10 cellular contexts compared by ENCODE assay signal in genomic region chr19:10828981-10829821, GRCh38. TPM values are rescaled to one million over a fixed set of nuclear protein-coding genes. Genes with fewer than 3 reads are reported as not detected.
A peak's percentile ranks its signal among the peaks of the same experiment; 100 is the strongest.
DNase-seq lines count a peak whose midpoint lies in the region; ATAC-seq and TF ChIP-seq lines count a peak whose summit lies in the region.
"Had no signal": no experiment of that assay in that cellular context is flagged by ENCODE, and none has a peak within 500 bp of the region (broad histone marks: within the 10 kb centered on the region; RNA-seq: fewer than 3 reads in every experiment).

No MANE protein-coding gene starts in this region.

- no peaks in the 10 kb centered on the region for H3K36me3 ChIP-seq in hepatocyte (replicated peaks; ENCODE audit: insufficient read depth, low read depth)
- peaks cover 39% of the 10 kb centered on the region for H3K36me3 ChIP-seq in CD4-positive, alpha-beta memory T cell (ENCODE audit: insufficient read depth, low read length)
- H3K36me3 ChIP-seq: uterus had no signal

- no peaks in the 10 kb centered on the region for H3K4me1 ChIP-seq in hepatocyte (ENCODE audit: insufficient read depth)
- no peaks in the 10 kb centered on the region for H3K4me1 ChIP-seq in CD4-positive, alpha-beta memory T cell (ENCODE audit: insufficient read depth, low read length)
- H3K4me1 ChIP-seq: uterus had no signal

- H3K27ac ChIP-seq in hepatocyte = no peak overlapping the region
- H3K27ac ChIP-seq in CD4-positive, alpha-beta memory T cell (ENCODE audit: low read depth, low read length) = no peak overlapping the region
- H3K27ac ChIP-seq: KMS-11, uterus had no signal

- H4K20me1 ChIP-seq in hepatocyte (ENCODE audit: insufficient read depth, poor library complexity, severe bottlenecking) = no peaks in the 10 kb centered on the region

- no peaks in the 10 kb centered on the region for H3K9me3 Mint-ChIP-seq in central memory CD8-positive, alpha-beta T cell
- H3K9me3 Mint-ChIP-seq in neural crest cell = no peaks in the 10 kb centered on the region
- no peaks in the 10 kb centered on the region for H3K9me3 Mint-ChIP-seq in CD4-positive, alpha-beta memory T cell

- H3K36me3 Mint-ChIP-seq in central memory CD8-positive, alpha-beta T cell (ENCODE audit: insufficient read depth) = peaks cover 64% of the 10 kb centered on the region
- peaks cover 2% of the 10 kb centered on the region for H3K36me3 Mint-ChIP-seq in neural crest cell (ENCODE audit: low read depth)
- H3K36me3 Mint-ChIP-seq in CD4-positive, alpha-beta memory T cell = peaks cover 14 to 54% of the 10 kb centered on the region in 2 donors

- CTCF ChIA-PET in CD4-positive, alpha-beta memory T cell (lab: Charles Lee; ENCODE audit: partially characterized antibody) = interaction anchor here (1.9 kb wide), 2 partner anchors 35 to 112 kb away, joined by 6 to 7 read pairs; partner anchors contain the start of gene DNM2

- no peaks in the 10 kb centered on the region for H3K9me2 ChIP-seq in hepatocyte (replicated peaks; ENCODE audit: insufficient read depth)

- POLR2A ChIA-PET in CD4-positive, alpha-beta memory T cell (lab: Charles Lee; ENCODE audit: partially characterized antibody) = interaction anchor here (0.7 to 0.8 kb wide), 3 partner anchors 97 to 966 kb away, joined by 3 to 5 read pairs (median 4); partner anchors contain the start of gene DNM2

- H3K27me3 ChIP-seq in hepatocyte = no peaks in the 10 kb centered on the region
- H3K27me3 ChIP-seq in CD4-positive, alpha-beta memory T cell (ENCODE audit: insufficient read depth, low read length) = no peaks in the 10 kb centered on the region
- H3K27me3 ChIP-seq: uterus had no signal

- H3K4me2 ChIP-seq in hepatocyte = no peak overlapping the region
- H3K4me2 ChIP-seq: KMS-11 had no signal

- H3K79me2 ChIP-seq in hepatocyte = no peaks in the 10 kb centered on the region

- intact Hi-C loops in CD4-positive, alpha-beta memory T cell (cut with micrococcal nuclease) = no loop called here

- peak; percentile 17 for TF ChIP-seq CTCF in neural crest cell (conservative IDR thresholded peaks at IDR 0.05)
- no peak for TF ChIP-seq CTCF in hepatocyte (IDR thresholded peaks at IDR 0.05; ENCODE audit: poor library complexity)

- no peak overlapping the region for H2AFZ ChIP-seq in hepatocyte

- H3K4me1 Mint-ChIP-seq in central memory CD8-positive, alpha-beta T cell = no peaks in the 10 kb centered on the region
- H3K4me1 Mint-ChIP-seq in neural crest cell = no peaks in the 10 kb centered on the region
- no peaks in the 10 kb centered on the region for H3K4me1 Mint-ChIP-seq in CD4-positive, alpha-beta memory T cell

- H3K9me3 ChIP-seq in hepatocyte (ENCODE audit: low read depth) = no peaks in the 10 kb centered on the region
- H3K9me3 ChIP-seq in CD4-positive, alpha-beta memory T cell (ENCODE audit: control insufficient read depth in 1 of 2, low read length in 2 of 2) = no peaks in the 10 kb centered on the region
- H3K9me3 ChIP-seq: uterus had no signal

- DNase-seq in NCI-H82 (lab: John Stamatoyannopoulos, UW) = peak; percentile 33
- DNase-seq in NCI-H82 treated with DMSO at 0.1 percent for 48 hours (lab: John Stamatoyannopoulos, UW; ENCODE audit: unreplicated experiment) = no peak
- DNase-seq in Kasumi-1 (lab: John Stamatoyannopoulos, UW) = peak; percentile 22 to 35
- DNase-seq in central memory CD8-positive, alpha-beta T cell (ENCODE audit: low spot score in 2 of 2) = no peak
- DNase-seq in neural crest cell (ENCODE audit: low read depth, low spot score) = no peak
- no peak for DNase-seq in hepatocyte (ENCODE audit: low spot score)
- DNase-seq in CD4-positive, alpha-beta memory T cell = no peak
- no peak for DNase-seq in activated naive CD4-positive, alpha-beta T cell treated with Interleukin-2 at 50 U/mL for 16 hours
- DNase-seq: uterus had no signal

- H3K27me3 Mint-ChIP-seq in central memory CD8-positive, alpha-beta T cell = no peaks in the 10 kb centered on the region
- H3K27me3 Mint-ChIP-seq in neural crest cell (ENCODE audit: low read depth) = no peaks in the 10 kb centered on the region
- no peaks in the 10 kb centered on the region for H3K27me3 Mint-ChIP-seq in CD4-positive, alpha-beta memory T cell

- H3K27ac Mint-ChIP-seq in central memory CD8-positive, alpha-beta T cell (ENCODE audit: low read depth) = peak overlapping the region; percentile 51
- no peak overlapping the region for H3K27ac Mint-ChIP-seq in neural crest cell (ENCODE audit: unreplicated experiment)
- peak overlapping the region in 2 of 7 donors; percentile 46 to 48 for H3K27ac Mint-ChIP-seq in CD4-positive, alpha-beta memory T cell

- no peak overlapping the region for H3K4me3 Mint-ChIP-seq in central memory CD8-positive, alpha-beta T cell
- no peak overlapping the region for H3K4me3 Mint-ChIP-seq in neural crest cell
- H3K4me3 Mint-ChIP-seq in CD4-positive, alpha-beta memory T cell = no peak overlapping the region

- WGBS in hepatocyte (ENCODE audit: low lambda C conversion rate, missing lambda C conversion rate) = 96% methylated on average over 25 of the region's 26 CpGs

- ATAC-seq in central memory CD8-positive, alpha-beta T cell (replicated peaks; ENCODE audit: extremely low read depth, poor library complexity, severe bottlenecking) = no peak

- no peak overlapping the region for H3K4me3 ChIP-seq in hepatocyte
- H3K4me3 ChIP-seq in CD4-positive, alpha-beta memory T cell (ENCODE audit: low read length in 2 of 2) = no peak overlapping the region
- H3K4me3 ChIP-seq: uterus had no signal

RNA-seq across cellular contexts. Expression of gene TMED1, which starts 6.8 kb away (rescaled TPM):
- total RNA-seq in neural crest cell (27.9 and 30.9 TPM in 2 replicates), hepatocyte (63.2 and 65.0 TPM in 2 replicates)
- polyA plus RNA-seq in hepatocyte = 93.1 and 95.4 TPM in 2 replicates
- total RNA-seq in CD4-positive, alpha-beta memory T cell = 10 to 100 TPM in 1 of 2 experiments, 1 to 10 TPM in 1; 9.0 to 10.9 TPM
- polyA plus RNA-seq in CD4-positive, alpha-beta memory T cell = 10 to 100 TPM; 24.7 to 24.9 TPM

RNA-seq across cellular contexts. Expression of gene C19orf38, which starts 19.0 kb away (rescaled TPM):
- not detected in 2 replicates for total RNA-seq in neural crest cell
- 3.4 and 3.7 TPM in 2 replicates for total RNA-seq in hepatocyte
- 0.56 and 1.5 TPM in 2 replicates for polyA plus RNA-seq in hepatocyte
- total RNA-seq in CD4-positive, alpha-beta memory T cell = under 1 TPM; 0.36 to 0.49 TPM
- under 1 TPM in 1 of 2 donors, not detected in 1; 0.21 TPM for polyA plus RNA-seq in CD4-positive, alpha-beta memory T cell

RNA-seq across cellular contexts. Expression of gene CARM1, which starts 42.2 kb away (rescaled TPM):
- total RNA-seq in neural crest cell = 99.6 and 106 TPM in 2 replicates
- total RNA-seq in hepatocyte = 27.5 and 34.3 TPM in 2 replicates
- polyA plus RNA-seq in hepatocyte = 45.1 and 45.7 TPM in 2 replicates
- total RNA-seq in CD4-positive, alpha-beta memory T cell = 10 to 100 TPM; 25.2 to 26.5 TPM
- polyA plus RNA-seq in CD4-positive, alpha-beta memory T cell = 1 to 10 TPM in 1 of 2 donors, under 1 TPM in 1; 0.71 to 1.8 TPM

Comparison
In these comparisons a context has a peak if more than half of its experiments do, and no peak if none do; other contexts are left out.
1. DNase-seq: peak in NCI-H82 (single experiment) and Kasumi-1 (2 of 2); none in NCI-H82 treated with DMSO at 0.1 percent for 48 hours (single experiment), central memory CD8-positive, alpha-beta T cell (0 of 2), neural crest cell (single experiment), hepatocyte (single experiment), CD4-positive, alpha-beta memory T cell (0 of 5) and activated naive CD4-positive, alpha-beta T cell treated with Interleukin-2 at 50 U/mL for 16 hours (single experiment).